Comparison of ENCODE assay signal across 8 cellular contexts in the genomic region with DNA sequence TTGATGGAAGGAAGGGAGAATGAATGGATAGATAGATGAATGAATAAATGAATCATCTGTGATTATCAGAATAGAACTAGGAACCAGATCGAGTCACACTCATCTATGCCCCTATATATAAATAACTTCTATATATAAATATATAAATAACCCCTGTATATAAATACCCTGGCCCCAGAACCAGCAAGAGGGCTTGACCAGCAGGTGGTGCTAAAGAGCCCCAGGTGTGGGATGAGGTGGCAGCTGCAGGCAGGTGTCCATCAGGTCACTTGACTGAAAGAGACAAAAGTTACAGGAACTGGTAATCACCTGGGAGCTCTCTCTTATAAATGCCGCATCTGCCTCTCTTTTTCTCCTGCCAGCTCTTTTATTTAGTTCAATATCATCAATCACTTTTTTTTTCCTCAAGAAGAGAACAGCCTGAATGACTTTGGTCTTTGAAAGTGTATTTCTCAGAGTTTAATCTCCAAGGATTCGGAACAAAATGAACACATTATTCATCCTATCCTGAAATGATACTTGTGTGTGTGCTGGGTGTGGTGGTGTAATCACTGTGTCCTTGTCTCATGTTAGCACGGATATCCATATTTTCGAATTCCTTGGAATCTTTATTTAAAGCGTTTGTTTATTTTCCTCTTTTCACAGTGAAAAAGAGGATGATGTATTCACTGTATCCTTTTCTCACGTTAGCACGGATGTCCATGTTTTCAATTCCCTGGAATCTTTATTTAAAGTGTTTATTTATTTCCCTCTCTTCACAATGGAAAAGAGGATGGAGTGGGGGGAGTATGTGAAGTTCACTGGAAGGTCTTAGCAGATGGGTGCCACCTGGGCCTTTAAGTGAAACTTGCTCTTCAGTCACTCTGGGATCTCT. TPM values are rescaled to one million over a fixed set of nuclear protein-coding genes. Genes with fewer than 3 reads are reported as not detected.
DNase-seq lines count a peak whose midpoint lies in the region; ATAC-seq and TF ChIP-seq lines count a peak whose summit lies in the region.

No MANE protein-coding gene starts in this region.

- peak; percentile 66 for TF ChIP-seq CTCF in GM10248 (IDR thresholded peaks at IDR 0.05; ENCODE audit: control extremely low read depth, extremely low read depth, low read depth, missing control alignments)
- TF ChIP-seq CTCF in IMR-90 (conservative IDR thresholded peaks at IDR 0.05; ENCODE audit: low read depth, low read length), result peak; percentile 56
- TF ChIP-seq CTCF in spleen (IDR thresholded peaks at IDR 0.05 in 8 of 11, conservative IDR thresholded peaks at IDR 0.05 in 3 of 11), result peak; percentile 29 to 87 (median 77)

- peaks cover 3% of the 10 kb centered on the region; the same call in 1 of the 2 replicates for H4K20me1 ChIP-seq in IMR-90 (ENCODE audit: insufficient read depth, low read length)

- peak overlapping the region; percentile 25; the same call in 1 of the 2 replicates for H3K4me2 ChIP-seq in IMR-90 (ENCODE audit: low read depth, low read length)

- H2BK120ac ChIP-seq in IMR-90 (ENCODE audit: low read depth, low read length), result peak overlapping the region; percentile 94

- H2AK5ac ChIP-seq in IMR-90 (ENCODE audit: low read depth, low read length), result peak overlapping the region; percentile 68; the same call in 1 of the 2 replicates

- peak overlapping the region; percentile 90 for H4K91ac ChIP-seq in IMR-90 (ENCODE audit: insufficient read depth, low read depth, low read length)

- DNase-seq in GM10248 (ENCODE audit: extremely low spot score), result peak; percentile 73
- peak; percentile 69 for DNase-seq in IMR-90
- peak; percentile 64 to 92 for DNase-seq in SJSA1 (ENCODE audit: low read depth in 1 of 2, low spot score in 2 of 2)
- peak; percentile 61 to 90 for DNase-seq in activated naive CD4-positive, alpha-beta T cell treated with anti-CD3 and anti-CD28 coated beads, Interleukin-2, amount 50 U/mL, for 72 hours (ENCODE audit: low spot score in 2 of 2)
- peak; percentile 67 for DNase-seq in left ventricle myocardium superior
- DNase-seq in spleen, result peak; percentile 88
- DNase-seq in NCI-H446 treated with DMSO at 0.1 percent for 48 hours (lab: John Stamatoyannopoulos, UW), result no peak

- H2AFZ ChIP-seq in IMR-90 (replicated peaks; ENCODE audit: low read length, poor library complexity), result no peak overlapping the region

- peaks cover 8% of the 10 kb centered on the region; the same call in 1 of the 2 replicates for H3K9me1 ChIP-seq in IMR-90 (ENCODE audit: insufficient read depth, low read length)

- H3K9me3 ChIP-seq in IMR-90 (ENCODE audit: control insufficient read depth, insufficient read depth, low read length) (no peaks in the 10 kb centered on the region; the same call in 1 of the 2 replicates), SJSA1 (replicated peaks) (no peaks in the 10 kb centered on the region), spleen (peaks cover 0 to 6% (median 2%) of the 10 kb centered on the region in 8 donors)

- peaks cover 0 to 6% of the 10 kb centered on the region in 2 donors for H3K9me3 Mint-ChIP-seq in activated naive CD4-positive, alpha-beta T cell treated with anti-CD3 and anti-CD28 coated beads, Interleukin-2, amount 50 U/mL, for 72 hours

- peak; percentile 43 for TF ChIP-seq RAD21 in IMR-90 (IDR thresholded peaks at IDR 0.05; ENCODE audit: low read length)

- CTCF ChIA-PET in GM10248 (lab: Yijun Ruan, JAX), result interaction anchor here (0.7 to 8.1 kb wide), 17 partner anchors 8 to 420 kb away, joined by 3 to 101 read pairs (median 4); a partner anchor contains a TSS
- CTCF ChIA-PET in IMR-90 (lab: Yijun Ruan, JAX), result interaction anchor here (0.6 to 0.9 kb wide), 4 partner anchors 21 to 1579 kb away, joined by 3 to 4 read pairs (median 3); no protein-coding TSS in a partner anchor

- H3K4ac ChIP-seq in IMR-90 (ENCODE audit: low read depth, low read length), result peak overlapping the region; percentile 90

- dilution Hi-C loops in IMR-90 (cut with HindIII; ENCODE audit: low sequenced_read_pairs, unreplicated experiment), result no loop called here

- no CpG with 5 or more reads among the region's 8 CpGs for WGBS in IMR-90 (ENCODE audit: extremely low coverage in 2 of 2, insufficient read length in 1 of 2), 2 experiments
- WGBS in spleen, 5 donors, result 40 to 50% (median 44%) methylated on average over 8 of the region's 8 CpGs

- no peaks in the 10 kb centered on the region for H3K27me3 ChIP-seq in IMR-90 (ENCODE audit: control insufficient read depth, insufficient read depth, low read length)
- no peaks in the 10 kb centered on the region for H3K27me3 ChIP-seq in SJSA1 (replicated peaks)
- peaks cover 0 to 22% (median 0%) of the 10 kb centered on the region in 7 donors for H3K27me3 ChIP-seq in spleen (replicated peaks in 1 of 7)

- peak overlapping the region; percentile 74; the same call in 1 of the 2 replicates for H3K56ac ChIP-seq in IMR-90 (ENCODE audit: extremely low read depth, insufficient read depth, low read length)

- H3K4me3 ChIP-seq in IMR-90 (ENCODE audit: insufficient read depth, low read depth, low read length), result no peak overlapping the region
- H3K4me3 ChIP-seq in SJSA1, result no peak overlapping the region
- no peak overlapping the region for H3K4me3 ChIP-seq in spleen

- peak; percentile 16 for ATAC-seq in IMR-90 (ENCODE audit: low read depth)
- ATAC-seq in activated naive CD4-positive, alpha-beta T cell treated with anti-CD3 and anti-CD28 coated beads, Interleukin-2, amount 50 U/mL, for 72 hours, result no peak
- peak; percentile 52 for ATAC-seq in left ventricle myocardium superior
- ATAC-seq in GM19467 (IDR thresholded peaks at IDR 0.05; ENCODE audit: unreplicated experiment), result no peak

- H3K9ac ChIP-seq in IMR-90 (ENCODE audit: low read depth, low read length), result 0 out of 2 replicates have a peak overlapping the region, but pooled peaks have one; percentile 33

- POLR2A ChIA-PET in GM10248 (lab: Yijun Ruan, JAX), result interaction anchor here (0.6 kb wide), 1 partner anchor 279 kb away, joined by 3 read pairs; no protein-coding TSS in a partner anchor
- POLR2A ChIA-PET in IMR-90 (lab: Charles Lee; ENCODE audit: unreplicated experiment), result no interaction called here

- H2BK20ac ChIP-seq in IMR-90 (ENCODE audit: low read depth, low read length), result peak overlapping the region; percentile 85

- peaks cover 5% of the 10 kb centered on the region for H3K4me1 ChIP-seq in IMR-90 (ENCODE audit: control insufficient read depth, insufficient read depth, low read length)
- H3K4me1 ChIP-seq in SJSA1 (replicated peaks), result peaks cover 34% of the 10 kb centered on the region
- H3K4me1 ChIP-seq in spleen, result peaks cover 0 to 8% (median 2%) of the 10 kb centered on the region in 6 donors

- no TSS peak for BruUV-seq in IMR-90 (replicated peaks; lab: Mats Ljungman, UMichigan)

- H3K18ac ChIP-seq in IMR-90 (ENCODE audit: low read depth, low read length), result peak overlapping the region; percentile 50

- intact Hi-C loops in IMR-90 (cut with micrococcal nuclease), result loop anchor here (5.0 kb wide), 1 partner anchor 95 kb away; no protein-coding TSS in a partner anchor
- intact Hi-C loops in left ventricle myocardium superior (cut with micrococcal nuclease), result loop anchor here (5.0 kb wide), 1 partner anchor 100 kb away; no protein-coding TSS in a partner anchor
- intact Hi-C loops in spleen (cut with DNase I; ENCODE audit: low total_unique reads), result loop anchor here (5.0 to 10.0 kb wide), 2 partner anchors 100 to 418 kb away; no protein-coding TSS in a partner anchor

- peak overlapping the region; percentile 64; the same call in 1 of the 2 replicates for H3K14ac ChIP-seq in IMR-90 (replicated peaks; ENCODE audit: low read depth, low read length)

- peak overlapping the region; percentile 83 for H2BK5ac ChIP-seq in IMR-90 (ENCODE audit: low read depth, low read length, poor library complexity, severe bottlenecking)

- H3K27ac ChIP-seq in IMR-90 (ENCODE audit: insufficient read depth, low read length) (peak overlapping the region; percentile 86), SJSA1 (peak overlapping the region; percentile 92), spleen (no peak overlapping the region)

- H3K36me3 ChIP-seq in IMR-90 (ENCODE audit: control insufficient read depth, insufficient read depth, low read length) (peaks cover 5% of the 10 kb centered on the region; the same call in 1 of the 2 replicates), SJSA1 (peaks cover 20% of the 10 kb centered on the region), spleen (no peaks in the 10 kb centered on the region)

- peak overlapping the region; percentile 30 for H4K5ac ChIP-seq in IMR-90 (ENCODE audit: low read depth, low read length)

- H2AK9ac ChIP-seq in IMR-90 (replicated peaks; ENCODE audit: low read depth, low read length, poor library complexity), result peak overlapping the region; percentile 18

- peaks cover 11 to 39% of the 10 kb centered on the region in 2 experiments for H3K79me1 ChIP-seq in IMR-90 (ENCODE audit: low read depth in 1 of 2, low read length in 2 of 2)

- H3K23ac ChIP-seq in IMR-90 (ENCODE audit: low read depth, low read length), result peak overlapping the region; percentile 65; the same call in 1 of the 2 replicates

- H3K36me3 Mint-ChIP-seq in activated naive CD4-positive, alpha-beta T cell treated with anti-CD3 and anti-CD28 coated beads, Interleukin-2, amount 50 U/mL, for 72 hours, result peaks cover 0 to 6% of the 10 kb centered on the region in 2 donors

- in situ Hi-C loops in IMR-90 (cut with MboI; ENCODE audit: low sequenced_read_pairs), result no loop called here

- H4K8ac ChIP-seq in IMR-90 (ENCODE audit: low read depth in 2 of 2, low read length in 2 of 2), result peak overlapping the region; percentile 73 to 81; a peak in 3 of 4 replicates

- TF ChIP-seq POLR2A in IMR-90 (IDR thresholded peaks at IDR 0.05; ENCODE audit: low read depth, low read length), result no peak
- TF ChIP-seq POLR2A in spleen (IDR thresholded peaks at IDR 0.05), result no peak

- H3K27ac Mint-ChIP-seq in activated naive CD4-positive, alpha-beta T cell treated with anti-CD3 and anti-CD28 coated beads, Interleukin-2, amount 50 U/mL, for 72 hours, result peak overlapping the region in 1 of 2 donors; percentile 10

- peak overlapping the region; percentile 92; the same call in 2 of the 3 replicates for H2BK15ac ChIP-seq in IMR-90 (ENCODE audit: low read depth, low read length)

TF ChIP-seq in IMR-90, 13 proteins besides CTCF, POLR2A, EP300 and RAD21 (continues in another document):
- peak; percentile 37 for TF ChIP-seq SMC3 (IDR thresholded peaks at IDR 0.05; ENCODE audit: low read depth, low read length)

RNA-seq across cellular contexts. Expression of a gene that starts 35.4 kb away (rescaled TPM):
- total RNA-seq in IMR-90 (2012; rRNA removed) (51.4 and 65.3 TPM in 2 replicates), left ventricle myocardium superior (15.9 TPM), spleen (100 to 1,000 TPM in 3 of 7 donors, 10 to 100 TPM in 4; 73.8 to 114 (median 81.8) TPM)
- polyA plus RNA-seq in IMR-90 (2012; rRNA removed) (15.6 and 17.0 TPM in 2 replicates), spleen (10 to 100 TPM in 1 of 3 donors, 1 to 10 TPM in 2; 7.5 to 13.4 (median 8.6) TPM)
- polyA plus RNA-seq in IMR-90 (2012; cell fraction: cytosol; rRNA removed), result 9.5 and 17.9 TPM in 2 replicates
- polyA plus RNA-seq in IMR-90 (2012; cell fraction: nucleus; rRNA removed; ENCODE audit: low replicate concordance), result 21.1 and 54.1 TPM in 2 replicates
- 36.7 and 45.2 TPM in 2 replicates for total RNA-seq in SJSA1 (2014; rRNA removed; shearing (Covaris generic))
- 10 to 100 TPM; 23.5 to 36.6 TPM for total RNA-seq in activated naive CD4-positive, alpha-beta T cell treated with anti-CD3 and anti-CD28 coated beads, Interleukin-2, amount 50 U/mL, for 72 hours

Comparison
In these comparisons a context has a peak if more than half of its experiments do, and no peak if none do; other contexts are left out.
1. ATAC-seq: peak in IMR-90 (single experiment) and left ventricle myocardium superior (single experiment); none in activated naive CD4-positive, alpha-beta T cell treated with anti-CD3 and anti-CD28 coated beads, Interleukin-2, amount 50 U/mL, for 72 hours (0 of 2) and GM19467 (single experiment).
2. H3K27ac ChIP-seq: peak in IMR-90 (single experiment) and SJSA1 (single experiment); none in spleen (0 of 8).
3. Peak in every context shown above with its lines, with median percentiles within 50 percentile points of each other: CTCF ChIP-seq.